In the genomic region with DNA sequence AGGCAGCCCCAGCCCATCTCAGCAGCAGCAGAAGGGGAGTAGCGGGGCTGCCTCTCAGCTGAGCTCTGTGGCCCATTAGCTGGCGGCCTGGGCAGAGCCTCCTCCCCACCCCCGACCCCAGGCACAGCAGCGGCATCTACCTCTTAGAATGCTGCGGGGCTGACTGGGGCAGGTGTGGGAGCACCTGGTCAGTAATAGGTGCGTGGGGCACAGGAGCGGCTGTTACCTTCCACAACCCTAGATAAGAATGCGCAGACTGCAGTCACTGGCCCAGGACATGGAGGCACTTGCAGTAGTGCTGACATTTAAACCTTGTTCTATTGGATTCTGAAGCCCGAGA, we compare ENCODE assay signal across 12 cellular contexts. TPM values are rescaled to one million over a fixed set of nuclear protein-coding genes. Genes with fewer than 3 reads are reported as not detected.
A peak's percentile ranks its signal among the peaks of the same experiment; 100 is the strongest.
DNase-seq lines count a peak whose midpoint lies in the region; ATAC-seq and TF ChIP-seq lines count a peak whose summit lies in the region.
"Had no signal": no experiment of that assay in that cellular context is flagged by ENCODE, and none has a peak within 500 bp of the region (broad histone marks: within the 10 kb centered on the region; RNA-seq: fewer than 3 reads in every experiment).

No MANE protein-coding gene starts in this region.

- no peaks in the 10 kb centered on the region for H3K9me3 Mint-ChIP-seq in activated B cell treated with CpG ODN at 0.5 μM for 24 hours
- no peaks in the 10 kb centered on the region for H3K9me3 Mint-ChIP-seq in memory B cell

- in situ Hi-C loops in transverse colon (cut with MboI; ENCODE audit: low pct_ligation_motif_present in 1 of 4, low pct_unique_long_range_greater_than_20kb in 1 of 4, low sequenced_read_pairs in 3 of 4): no loop called here

- H3K27me3 Mint-ChIP-seq in activated B cell treated with CpG ODN at 0.5 μM for 24 hours: no peaks in the 10 kb centered on the region
- no peaks in the 10 kb centered on the region for H3K27me3 Mint-ChIP-seq in memory B cell

- H3K4me1 Mint-ChIP-seq in activated B cell treated with CpG ODN at 0.5 μM for 24 hours (peaks cover 58% of the 10 kb centered on the region), memory B cell (peaks cover 43% of the 10 kb centered on the region)

- WGBS in transverse colon (ENCODE audit: low coverage in 1 of 2), 2 donors: 87% methylated on average over 9 of the region's 9 CpGs; no CpG with 5 or more reads in 1 of the 2 donors

- TF ChIP-seq EP300 in transverse colon (IDR thresholded peaks at IDR 0.05; ENCODE audit: low read depth): no peak

- H3K4me3 Mint-ChIP-seq in activated B cell treated with CpG ODN at 0.5 μM for 24 hours (no peak overlapping the region), memory B cell (no peak overlapping the region)

- TF ChIP-seq CTCF in left ventricle myocardium inferior (IDR thresholded peaks at IDR 0.05; ENCODE audit: borderline replicate concordance): no peak
- no peak for TF ChIP-seq CTCF in activated B cell treated with CpG ODN at 0.5 μM for 24 hours (IDR thresholded peaks at IDR 0.05)
- TF ChIP-seq CTCF in transverse colon (IDR thresholded peaks at IDR 0.05): no peak

- peaks cover 43% of the 10 kb centered on the region for H3K36me3 Mint-ChIP-seq in activated B cell treated with CpG ODN at 0.5 μM for 24 hours (ENCODE audit: low read depth)
- H3K36me3 Mint-ChIP-seq in memory B cell: peaks cover 15% of the 10 kb centered on the region

- H3K4me3 ChIP-seq in left ventricle myocardium inferior (no peak overlapping the region), transverse colon (no peak overlapping the region)
- H3K4me3 ChIP-seq: upper lobe of right lung had no signal

- H3K9me3 ChIP-seq in left ventricle myocardium inferior (replicated peaks) (no peaks in the 10 kb centered on the region), transverse colon (no peaks in the 10 kb centered on the region)
- H3K9me3 ChIP-seq: upper lobe of right lung had no signal

- peak overlapping the region; percentile 90 for H3K27ac Mint-ChIP-seq in activated B cell treated with CpG ODN at 0.5 μM for 24 hours
- H3K27ac Mint-ChIP-seq in memory B cell: peak overlapping the region; percentile 98

- CTCF ChIA-PET in activated B cell treated with CpG ODN at 0.5 μM for 24 hours (lab: Charles Lee): interaction anchor here (1.2 to 1.4 kb wide), 2 partner anchors 15 to 46 kb away, joined by 7 read pairs; no protein-coding TSS in a partner anchor

- peaks cover 86% of the 10 kb centered on the region for H3K4me1 ChIP-seq in left ventricle myocardium inferior
- peaks cover 19 to 49% (median 25%) of the 10 kb centered on the region in 4 donors for H3K4me1 ChIP-seq in transverse colon

- H3K36me3 ChIP-seq in left ventricle myocardium inferior: no peaks in the 10 kb centered on the region
- H3K36me3 ChIP-seq in transverse colon: no peaks in the 10 kb centered on the region
- H3K36me3 ChIP-seq: upper lobe of right lung had no signal

- TF ChIP-seq POLR2A in transverse colon (IDR thresholded peaks at IDR 0.05): no peak

- intact Hi-C loops in left ventricle myocardium inferior (cut with micrococcal nuclease) (no loop called here), Right ventricle myocardium inferior (cut with DNase I) (no loop called here), activated B cell treated with CpG ODN at 0.5 μM for 24 hours (cut with micrococcal nuclease) (loop anchor here (1.0 to 2.0 kb wide), 6 partner anchors 14 to 53 kb away; a partner anchor contains a TSS), transverse colon (cut with DNase I; ENCODE audit: low total_unique reads) (no loop called here)

- ATAC-seq in Right ventricle myocardium inferior (no peak), activated B cell treated with CpG ODN at 0.5 μM for 24 hours (ENCODE audit: low read depth) (no peak), memory B cell (ENCODE audit: low read depth) (no peak), GM21529 (IDR thresholded peaks at IDR 0.05; ENCODE audit: unreplicated experiment) (no peak)

- DNase-seq in left ventricle myocardium inferior: no peak
- DNase-seq in Right ventricle myocardium inferior (ENCODE audit: missing footprints): no peak
- DNase-seq in activated B cell treated with CpG ODN at 0.5 μM for 24 hours: no peak
- no peak for DNase-seq in memory B cell (ENCODE audit: low spot score in 2 of 2)
- DNase-seq in transverse colon: no peak
- no peak for DNase-seq in A172 (ENCODE audit: low spot score)
- DNase-seq in GM19240 (ENCODE audit: insufficient read length, low spot score): no peak
- DNase-seq: activated gamma-delta T cell, SHP77, upper lobe of right lung had no signal

- POLR2A ChIA-PET in activated B cell treated with CpG ODN at 0.5 μM for 24 hours (lab: Charles Lee): interaction anchor here (1.1 to 1.9 kb wide), 8 partner anchors 9 to 53 kb away, joined by 3 to 14 read pairs (median 5); a partner anchor contains a TSS

- H3K27me3 ChIP-seq in left ventricle myocardium inferior (ENCODE audit: low read depth) (no peaks in the 10 kb centered on the region), transverse colon (no peaks in the 10 kb centered on the region)
- H3K27me3 ChIP-seq: upper lobe of right lung had no signal

- peak overlapping the region; percentile 83 for H3K27ac ChIP-seq in left ventricle myocardium inferior (replicated peaks)
- peak overlapping the region; percentile 28 to 65 (median 61) for H3K27ac ChIP-seq in transverse colon
- H3K27ac ChIP-seq: upper lobe of right lung, VCaP had no signal

RNA-seq across cellular contexts. Expression of a gene that starts 35.6 kb away (rescaled TPM):
- total RNA-seq in left ventricle myocardium inferior: 11.3 TPM
- total RNA-seq in Right ventricle myocardium inferior: 16.5 TPM
- 95.6 and 104 TPM in 2 replicates for total RNA-seq in activated B cell treated with CpG ODN at 0.5 μM for 24 hours
- 10 to 100 TPM in 3 of 4 donors, 1 to 10 TPM in 1; 9.8 to 46.8 (median 13.9) TPM for total RNA-seq in transverse colon
- 0.14 and 0.91 TPM in 2 replicates for total RNA-seq in A172 (2014; rRNA removed; shearing (Covaris generic))

RNA-seq across cellular contexts. Expression of a gene that starts 54.0 kb away (rescaled TPM):
- total RNA-seq in left ventricle myocardium inferior (85.0 TPM), Right ventricle myocardium inferior (84.7 TPM), activated B cell treated with CpG ODN at 0.5 μM for 24 hours (20.5 and 22.4 TPM in 2 replicates), transverse colon (100 to 1,000 TPM in 1 of 4 donors, 10 to 100 TPM in 3; 11.6 to 177 (median 38.2) TPM)
- 53.1 and 56.1 TPM in 2 replicates for total RNA-seq in A172 (2014; rRNA removed; shearing (Covaris generic))
